Comparison of ENCODE assay signal across 1 cellular context in the genomic region with DNA sequence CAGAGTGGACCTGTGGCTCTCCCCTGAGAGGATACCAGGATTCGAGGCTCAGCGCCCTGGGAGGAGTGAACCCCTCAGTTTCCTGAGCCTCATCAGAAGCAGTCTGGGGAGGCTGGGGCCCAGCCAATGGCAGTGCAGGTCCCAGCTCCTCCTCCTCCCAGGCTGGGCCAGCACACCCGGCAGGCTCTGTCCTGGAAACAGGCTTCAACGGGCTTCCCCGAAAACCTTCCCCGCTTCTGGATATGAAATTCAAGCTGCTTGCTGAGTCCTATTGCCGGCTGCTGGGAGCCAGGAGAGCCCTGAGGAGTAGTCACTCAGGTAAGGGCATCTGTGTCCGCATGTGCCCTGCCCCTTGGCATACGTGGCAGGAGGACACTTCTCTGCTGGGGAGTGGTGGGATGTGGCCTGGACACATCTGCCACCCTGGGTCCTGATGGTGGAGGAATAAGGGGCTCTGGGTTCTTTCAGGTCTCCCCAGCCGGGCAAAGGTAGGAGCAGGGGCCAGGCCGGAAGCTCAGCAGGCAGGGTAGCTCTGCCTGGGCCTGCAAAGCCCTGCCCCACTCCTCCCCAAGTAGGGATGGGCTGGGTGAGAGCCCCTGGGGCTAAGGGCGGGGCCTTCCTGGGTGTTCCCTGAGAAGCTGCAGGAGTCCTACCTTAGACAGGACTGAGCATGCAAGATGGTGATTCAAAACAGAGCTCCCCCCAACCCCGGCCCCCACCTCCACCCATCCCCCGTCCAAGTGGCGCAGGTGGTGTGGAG.
TF ChIP-seq lines count a peak whose summit lies in the region.

GJB5 (plus strand) TSS at position 170 of the 760 bp plus-strand sequence. CDS start 2,284 bp downstream, outside the sequence.

TF ChIP-seq in SK-N-SH treated with all-trans-retinoic acid at 6 μM for 48 hours, 23 proteins besides CTCF, POLR2A, EP300 and RAD21 (continued from another document):
- TF ChIP-seq, protein P1, sequence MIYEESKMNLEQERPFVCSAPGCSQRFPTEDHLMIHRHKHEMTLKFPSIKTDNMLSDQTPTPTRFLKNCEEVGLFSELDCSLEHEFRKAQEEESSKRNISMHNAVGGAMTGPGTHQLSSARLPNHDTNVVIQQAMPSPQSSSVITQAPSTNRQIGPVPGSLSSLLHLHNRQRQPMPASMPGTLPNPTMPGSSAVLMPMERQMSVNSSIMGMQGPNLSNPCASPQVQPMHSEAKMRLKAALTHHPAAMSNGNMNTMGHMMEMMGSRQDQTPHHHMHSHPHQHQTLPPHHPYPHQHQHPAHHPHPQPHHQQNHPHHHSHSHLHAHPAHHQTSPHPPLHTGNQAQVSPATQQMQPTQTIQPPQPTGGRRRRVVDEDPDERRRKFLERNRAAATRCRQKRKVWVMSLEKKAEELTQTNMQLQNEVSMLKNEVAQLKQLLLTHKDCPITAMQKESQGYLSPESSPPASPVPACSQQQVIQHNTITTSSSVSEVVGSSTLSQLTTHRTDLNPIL (CRISPR knock-in tag; IDR thresholded peaks at IDR 0.05; ENCODE audit: low read depth): no peak
- TF ChIP-seq, protein P2, sequence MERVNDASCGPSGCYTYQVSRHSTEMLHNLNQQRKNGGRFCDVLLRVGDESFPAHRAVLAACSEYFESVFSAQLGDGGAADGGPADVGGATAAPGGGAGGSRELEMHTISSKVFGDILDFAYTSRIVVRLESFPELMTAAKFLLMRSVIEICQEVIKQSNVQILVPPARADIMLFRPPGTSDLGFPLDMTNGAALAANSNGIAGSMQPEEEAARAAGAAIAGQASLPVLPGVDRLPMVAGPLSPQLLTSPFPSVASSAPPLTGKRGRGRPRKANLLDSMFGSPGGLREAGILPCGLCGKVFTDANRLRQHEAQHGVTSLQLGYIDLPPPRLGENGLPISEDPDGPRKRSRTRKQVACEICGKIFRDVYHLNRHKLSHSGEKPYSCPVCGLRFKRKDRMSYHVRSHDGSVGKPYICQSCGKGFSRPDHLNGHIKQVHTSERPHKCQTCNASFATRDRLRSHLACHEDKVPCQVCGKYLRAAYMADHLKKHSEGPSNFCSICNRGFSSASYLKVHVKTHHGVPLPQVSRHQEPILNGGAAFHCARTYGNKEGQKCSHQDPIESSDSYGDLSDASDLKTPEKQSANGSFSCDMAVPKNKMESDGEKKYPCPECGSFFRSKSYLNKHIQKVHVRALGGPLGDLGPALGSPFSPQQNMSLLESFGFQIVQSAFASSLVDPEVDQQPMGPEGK (CRISPR knock-in tag; IDR thresholded peaks at IDR 0.05; ENCODE audit: borderline replicate concordance): no peak
- TF ChIP-seq ZC3H10 (CRISPR knock-in tag; IDR thresholded peaks at IDR 0.05) (no peak), ZNF70 (CRISPR knock-in tag; IDR thresholded peaks at IDR 0.05) (no peak), RARB (CRISPR knock-in tag; IDR thresholded peaks at IDR 0.05) (no peak), TOX (CRISPR knock-in tag; IDR thresholded peaks at IDR 0.05; ENCODE audit: borderline replicate concordance) (no peak), TCF4 (CRISPR knock-in tag; IDR thresholded peaks at IDR 0.05; ENCODE audit: borderline replicate concordance) (no peak), ESRRG (CRISPR knock-in tag; IDR thresholded peaks at IDR 0.05) (no peak), CSDC2 (CRISPR knock-in tag; IDR thresholded peaks at IDR 0.05) (no peak), PPARA (CRISPR knock-in tag; IDR thresholded peaks at IDR 0.05; ENCODE audit: borderline replicate concordance) (no peak)
- TF ChIP-seq, protein P3, sequence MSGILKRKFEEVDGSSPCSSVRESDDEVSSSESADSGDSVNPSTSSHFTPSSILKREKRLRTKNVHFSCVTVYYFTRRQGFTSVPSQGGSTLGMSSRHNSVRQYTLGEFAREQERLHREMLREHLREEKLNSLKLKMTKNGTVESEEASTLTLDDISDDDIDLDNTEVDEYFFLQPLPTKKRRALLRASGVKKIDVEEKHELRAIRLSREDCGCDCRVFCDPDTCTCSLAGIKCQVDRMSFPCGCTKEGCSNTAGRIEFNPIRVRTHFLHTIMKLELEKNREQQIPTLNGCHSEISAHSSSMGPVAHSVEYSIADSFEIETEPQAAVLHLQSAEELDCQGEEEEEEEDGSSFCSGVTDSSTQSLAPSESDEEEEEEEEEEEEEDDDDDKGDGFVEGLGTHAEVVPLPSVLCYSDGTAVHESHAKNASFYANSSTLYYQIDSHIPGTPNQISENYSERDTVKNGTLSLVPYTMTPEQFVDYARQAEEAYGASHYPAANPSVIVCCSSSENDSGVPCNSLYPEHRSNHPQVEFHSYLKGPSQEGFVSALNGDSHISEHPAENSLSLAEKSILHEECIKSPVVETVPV (CRISPR knock-in tag; IDR thresholded peaks at IDR 0.05): no peak
TF ChIP-seq in SK-N-SH treated with all-trans-retinoic acid at 6 μM for 48 hours: peak in this region for 0.
